In genomic region chr12:100987552-100988277, GRCh38 we compare ENCODE assay signal across 9 cellular contexts.
DNase-seq lines count a peak whose midpoint lies in the region; ATAC-seq and TF ChIP-seq lines count a peak whose summit lies in the region.
"Had no signal": no experiment of that assay in that cellular context is flagged by ENCODE, and none has a peak within 500 bp of the region (broad histone marks: within the 10 kb centered on the region; RNA-seq: fewer than 3 reads in every experiment).

No MANE protein-coding gene starts in this region.

- ATAC-seq in GM18867 (IDR thresholded peaks at IDR 0.05; ENCODE audit: unreplicated experiment) (peak; percentile 94), HG02885 (IDR thresholded peaks at IDR 0.05; ENCODE audit: poor library complexity, unreplicated experiment) (peak; percentile 95)

- H3K4me3 ChIP-seq in NB4 (ENCODE audit: low read depth, low read length) (no peak overlapping the region), brain microvascular endothelial cell (ENCODE audit: low read depth, low read length) (no peak overlapping the region), osteoblast (ENCODE audit: insufficient read depth, low read length) (no peak overlapping the region)

- TF ChIP-seq CTCF in NB4 (IDR thresholded peaks at IDR 0.05; ENCODE audit: low read depth, low read length) (peak; percentile 72), brain microvascular endothelial cell (IDR thresholded peaks at IDR 0.05; ENCODE audit: low read depth, low read length, missing control alignments) (peak; percentile 81), osteoblast (IDR thresholded peaks at IDR 0.05; ENCODE audit: extremely low read depth, low read depth, low read length) (peak; percentile 51)

- H4K20me1 ChIP-seq in osteoblast (ENCODE audit: insufficient read depth, low read length) = no peaks in the 10 kb centered on the region

- in situ Hi-C loops in brain microvascular endothelial cell (cut with HindIII; ENCODE audit: low pct_ligation_motif_present, low sequenced_read_pairs) = no loop called here

- H3K27me3 ChIP-seq in brain microvascular endothelial cell (replicated peaks) (no peaks in the 10 kb centered on the region), osteoblast (ENCODE audit: insufficient read depth, low read length) (no peaks in the 10 kb centered on the region)

- H3K4me2 ChIP-seq in osteoblast (ENCODE audit: insufficient read depth, low read length) = peak overlapping the region; percentile 13

- TF ChIP-seq POLR2A in NB4 (IDR thresholded peaks at IDR 0.05; ENCODE audit: extremely low read depth, insufficient read length) = no peak

- H2AFZ ChIP-seq in osteoblast (ENCODE audit: low read length) = peak overlapping the region; percentile 33
- H2AFZ ChIP-seq: parathyroid adenoma had no signal

- H3K9me3 ChIP-seq in osteoblast (ENCODE audit: low read depth, low read length) = no peaks in the 10 kb centered on the region

- peak; percentile 41 for DNase-seq in COLO829 (ENCODE audit: low spot score)
- peak; percentile 89 for DNase-seq in NB4 (ENCODE audit: low read depth)
- DNase-seq in brain microvascular endothelial cell = peak; percentile 4
- DNase-seq in osteoblast (ENCODE audit: insufficient read length, low spot score, missing footprints) = peak; percentile 59
- DNase-seq in NK-92 (lab: John Stamatoyannopoulos, UW; ENCODE audit: unreplicated experiment) = no peak
- no peak for DNase-seq in occipital lobe (lab: John Stamatoyannopoulos, UW)

- H3K27ac ChIP-seq in brain microvascular endothelial cell (no peak overlapping the region), osteoblast (ENCODE audit: low read depth, low read length) (no peak overlapping the region)
- H3K27ac ChIP-seq: parathyroid adenoma had no signal

- no peaks in the 10 kb centered on the region for H3K79me2 ChIP-seq in osteoblast (ENCODE audit: insufficient read depth, low read length)
- H3K79me2 ChIP-seq: parathyroid adenoma had no signal

- H3K36me3 ChIP-seq in brain microvascular endothelial cell (replicated peaks) = no peaks in the 10 kb centered on the region
- H3K36me3 ChIP-seq in osteoblast (ENCODE audit: insufficient read depth, low read length) = no peaks in the 10 kb centered on the region

- H3K4me1 ChIP-seq in osteoblast (ENCODE audit: insufficient read depth, low read length) = peaks cover 5% of the 10 kb centered on the region
- H3K4me1 ChIP-seq: parathyroid adenoma had no signal

Comparison
In these comparisons a context has a peak if more than half of its experiments do, and no peak if none do; other contexts are left out.
1. DNase-seq: peak in COLO829 (single experiment), NB4 (single experiment), brain microvascular endothelial cell (single experiment) and osteoblast (single experiment); none in NK-92 (single experiment) and occipital lobe (single experiment).
2. Peak in every context shown above with its lines, with median percentiles within 50 percentile points of each other: CTCF ChIP-seq.